9 cellular contexts compared by ENCODE assay signal in genomic region chr12:11763760-11764520, GRCh38.
A peak's percentile ranks its signal among the peaks of the same experiment; 100 is the strongest.
DNase-seq lines count a peak whose midpoint lies in the region; ATAC-seq and TF ChIP-seq lines count a peak whose summit lies in the region.
"Had no signal": no experiment of that assay in that cellular context is flagged by ENCODE, and none has a peak within 500 bp of the region (broad histone marks: within the 10 kb centered on the region; RNA-seq: fewer than 3 reads in every experiment).

No MANE protein-coding gene starts in this region.

- H3K27ac ChIP-seq in OCI-LY7 (ENCODE audit: low read depth, low read length, poor library complexity, severe bottlenecking): no peak overlapping the region

- TF ChIP-seq CTCF in OCI-LY7 (conservative IDR thresholded peaks at IDR 0.05; ENCODE audit: low read length): no peak
- no peak for TF ChIP-seq CTCF in fibroblast of mammary gland (conservative IDR thresholded peaks at IDR 0.05; ENCODE audit: control insufficient read depth, insufficient read depth, low read depth, low read length)

- H3K4me2 ChIP-seq in OCI-LY7 (ENCODE audit: low read length): peak overlapping the region; percentile 64; the same call in 1 of the 2 replicates

- H3K9me3 ChIP-seq in OCI-LY7 (ENCODE audit: low read length): no peaks in the 10 kb centered on the region

- intact Hi-C loops in OCI-LY7 (cut with micrococcal nuclease; ENCODE audit: unreplicated experiment): loop anchor here (2.0 kb wide), 1 partner anchor 73 kb away; no protein-coding TSS in a partner anchor

- peak; percentile 87 for DNase-seq in EL
- no peak for DNase-seq in OCI-LY7 (ENCODE audit: low spot score)
- DNase-seq in fibroblast of mammary gland (ENCODE audit: low read depth): peak; percentile 55
- DNase-seq in skeletal muscle cell (ENCODE audit: low read depth): peak; percentile 51
- DNase-seq in activated gamma-delta T cell treated with Interleukin-2 at 50 U/mL for 16 hours: no peak
- DNase-seq in G401 (ENCODE audit: low spot score): no peak
- DNase-seq: activated gamma-delta T cell had no signal

- H3K9me2 ChIP-seq in OCI-LY7 (ENCODE audit: insufficient read depth, low read length): no peaks in the 10 kb centered on the region

- no peaks in the 10 kb centered on the region; the same call in 1 of the 2 replicates for H3K36me3 ChIP-seq in OCI-LY7 (ENCODE audit: insufficient read depth, low read length)

- POLR2A ChIA-PET in OCI-LY7 (lab: Charles Lee): interaction anchor here (0.6 to 10.3 kb wide), 8 partner anchors 9 to 952 kb away, joined by 3 to 119 read pairs (median 4); no protein-coding TSS in a partner anchor

- CTCF ChIA-PET in OCI-LY7 (lab: Charles Lee; ENCODE audit: unreplicated experiment): interaction anchor here (0.9 kb wide), 1 partner anchor 11 kb away, joined by 3 read pairs; no protein-coding TSS in a partner anchor

- H3K4me1 ChIP-seq in OCI-LY7 (ENCODE audit: insufficient read depth, low read length, poor library complexity, severe bottlenecking): peaks cover 96% of the 10 kb centered on the region

- H3K79me2 ChIP-seq in OCI-LY7 (ENCODE audit: insufficient read depth, low read depth, low read length): peaks cover 14% of the 10 kb centered on the region; the same call in 1 of the 2 replicates

- H2AFZ ChIP-seq in OCI-LY7 (ENCODE audit: low read length): no peak overlapping the region

- no peaks in the 10 kb centered on the region for H4K20me1 ChIP-seq in OCI-LY7 (ENCODE audit: insufficient read depth, low read length)

- no TSS peak for BruUV-seq in OCI-LY7 (replicated peaks; lab: Mats Ljungman, UMichigan)

- H3K4me3 ChIP-seq in OCI-LY7 (ENCODE audit: low read depth, low read length, poor library complexity, severe bottlenecking): no peak overlapping the region
- H3K4me3 ChIP-seq in fibroblast of mammary gland (ENCODE audit: control insufficient read depth, low read depth, low read length): no peak overlapping the region
- H3K4me3 ChIP-seq in skeletal muscle cell (ENCODE audit: low read depth, low read length): no peak overlapping the region

- in situ Hi-C loops in G401 (cut with HindIII; ENCODE audit: low sequenced_read_pairs): no loop called here

- ATAC-seq in HG03378 (IDR thresholded peaks at IDR 0.05; ENCODE audit: unreplicated experiment) (no peak), HG03045 (IDR thresholded peaks at IDR 0.05; ENCODE audit: unreplicated experiment) (no peak)

Comparison
In these comparisons a context has a peak if more than half of its experiments do, and no peak if none do; other contexts are left out.
1. DNase-seq: peak in EL (single experiment), fibroblast of mammary gland (single experiment) and skeletal muscle cell (single experiment); none in OCI-LY7 (single experiment), activated gamma-delta T cell treated with Interleukin-2 at 50 U/mL for 16 hours (single experiment) and G401 (single experiment).